Comparison of ENCODE assay signal across 9 cellular contexts in the genomic region with DNA sequence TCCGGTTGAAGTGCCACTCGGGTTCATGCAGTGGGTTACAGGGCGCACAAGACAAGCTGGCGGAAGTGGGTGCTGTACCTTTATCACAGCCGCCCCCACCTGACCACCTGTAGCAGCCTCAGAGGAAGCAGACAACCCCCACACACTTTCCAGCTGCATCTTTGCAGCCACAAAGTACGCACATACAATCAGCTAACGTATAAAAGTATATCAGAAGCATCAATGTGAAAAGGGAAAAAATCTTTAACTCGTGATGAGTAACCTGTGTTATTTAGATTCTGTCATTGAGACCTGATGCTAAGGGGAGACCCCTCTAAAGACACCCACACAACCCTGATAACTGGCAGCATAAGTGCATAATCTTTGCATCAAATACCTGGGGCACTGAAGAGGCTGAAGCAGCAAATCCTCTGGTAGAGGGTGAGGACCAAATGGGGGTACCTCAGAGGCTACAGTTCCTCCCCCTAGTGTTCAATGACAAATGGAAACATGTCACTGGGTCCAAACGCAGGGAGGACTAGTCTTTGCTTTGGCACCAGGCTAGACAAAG. TPM values are rescaled to one million over a fixed set of nuclear protein-coding genes. Genes with fewer than 3 reads are reported as not detected.
DNase-seq lines count a peak whose midpoint lies in the region; ATAC-seq and TF ChIP-seq lines count a peak whose summit lies in the region.
"Had no signal": no experiment of that assay in that cellular context is flagged by ENCODE, and none has a peak within 500 bp of the region (broad histone marks: within the 10 kb centered on the region; RNA-seq: fewer than 3 reads in every experiment).

No MANE protein-coding gene starts in this region.

- intact Hi-C loops in activated CD4-positive, alpha-beta T cell treated with anti-CD3 and anti-CD28 coated beads for 36 hours (cut with DNase I, micrococcal nuclease): loop anchor here (1.0 to 5.0 kb wide), 18 partner anchors 10 to 322 kb away; partner anchors contain the start of gene BACH2 (in 2 of the 2)
- intact Hi-C loops in colonic mucosa (cut with DNase I): no loop called here

- ATAC-seq in GM18511 (IDR thresholded peaks at IDR 0.05; ENCODE audit: unreplicated experiment) (peak; percentile 54), GM21526 (IDR thresholded peaks at IDR 0.05; ENCODE audit: low FRiP score, unreplicated experiment) (no peak), GM21528 (IDR thresholded peaks at IDR 0.05; ENCODE audit: low FRiP score, unreplicated experiment) (no peak)
- ATAC-seq in activated CD4-positive, alpha-beta T cell treated with anti-CD3 and anti-CD28 coated beads for 36 hours: peak; percentile 89

- no peak for TF ChIP-seq CTCF in colonic mucosa (IDR thresholded peaks at IDR 0.05)

- H3K4me3 ChIP-seq in colonic mucosa: no peak overlapping the region

- H3K4me3 Mint-ChIP-seq in activated CD4-positive, alpha-beta T cell treated with anti-CD3 and anti-CD28 coated beads for 36 hours: peak overlapping the region; percentile 54

- H3K9me3 Mint-ChIP-seq in activated CD4-positive, alpha-beta T cell treated with anti-CD3 and anti-CD28 coated beads for 36 hours (ENCODE audit: low read depth): peaks cover 11% of the 10 kb centered on the region

- no peaks in the 10 kb centered on the region for H3K9me3 ChIP-seq in colonic mucosa

- no peaks in the 10 kb centered on the region for H3K4me1 ChIP-seq in colonic mucosa

- no peaks in the 10 kb centered on the region for H3K27me3 ChIP-seq in colonic mucosa

- no peaks in the 10 kb centered on the region for H3K27me3 Mint-ChIP-seq in activated CD4-positive, alpha-beta T cell treated with anti-CD3 and anti-CD28 coated beads for 36 hours

- no peak overlapping the region for H3K27ac ChIP-seq in colonic mucosa

- H3K36me3 Mint-ChIP-seq in activated CD4-positive, alpha-beta T cell treated with anti-CD3 and anti-CD28 coated beads for 36 hours (ENCODE audit: low read depth): peaks cover 73% of the 10 kb centered on the region

- H3K4me1 Mint-ChIP-seq in activated CD4-positive, alpha-beta T cell treated with anti-CD3 and anti-CD28 coated beads for 36 hours: peaks cover 95% of the 10 kb centered on the region

- no peaks in the 10 kb centered on the region for H3K36me3 ChIP-seq in colonic mucosa

- no peak overlapping the region for H3K9ac ChIP-seq in colonic mucosa (ENCODE audit: low read depth in 2 of 2, low read length in 2 of 2)

- H3K27ac Mint-ChIP-seq in activated CD4-positive, alpha-beta T cell treated with anti-CD3 and anti-CD28 coated beads for 36 hours: peak overlapping the region; percentile 90

- POLR2A ChIA-PET in activated CD4-positive, alpha-beta T cell treated with anti-CD3 and anti-CD28 coated beads for 36 hours (lab: Charles Lee): interaction anchor here (0.6 to 1.9 kb wide), 20 partner anchors 10 to 456 kb away, joined by 3 to 16 read pairs (median 4); no protein-coding TSS in a partner anchor

- peak; percentile 96 for DNase-seq in activated CD4-positive, alpha-beta T cell treated with anti-CD3 and anti-CD28 coated beads for 36 hours
- DNase-seq in colonic mucosa: peak; percentile 25
- DNase-seq in stimulated activated CD4-positive, alpha-beta T cell treated with anti-CD3 and anti-CD28 coated beads, TNF-alpha, amount 100 ng/mL, for 24 hours (ENCODE audit: low read depth in 3 of 3): peak; percentile 76 to 90 (median 84)
- DNase-seq in NCI-H2171 treated with DMSO at 0.1 percent for 48 hours (lab: John Stamatoyannopoulos, UW): no peak
- no peak for DNase-seq in kidney tubule cell (ENCODE audit: low spot score)
- DNase-seq: GF-D8 had no signal

- CTCF ChIA-PET in activated CD4-positive, alpha-beta T cell treated with anti-CD3 and anti-CD28 coated beads for 36 hours (lab: Charles Lee): interaction anchor here (1.0 to 5.1 kb wide), 18 partner anchors 10 to 288 kb away, joined by 3 to 38 read pairs (median 5); no protein-coding TSS in a partner anchor

RNA-seq across cellular contexts. Expression of gene BACH2, which starts 22.1 kb away (rescaled TPM):
- 10 to 100 TPM; 74.7 to 87.3 TPM for total RNA-seq in activated CD4-positive, alpha-beta T cell treated with anti-CD3 and anti-CD28 coated beads for 36 hours
- 1 to 10 TPM in 1 of 2 donors, under 1 TPM in 1; 0.52 to 1.2 TPM for total RNA-seq in colonic mucosa

Comparison
In these comparisons a context has a peak if more than half of its experiments do, and no peak if none do; other contexts are left out.
1. ATAC-seq: peak in GM18511 (single experiment) and activated CD4-positive, alpha-beta T cell treated with anti-CD3 and anti-CD28 coated beads for 36 hours (single experiment); none in GM21526 (single experiment) and GM21528 (single experiment).
2. DNase-seq: peak in activated CD4-positive, alpha-beta T cell treated with anti-CD3 and anti-CD28 coated beads for 36 hours (single experiment), colonic mucosa (single experiment) and stimulated activated CD4-positive, alpha-beta T cell treated with anti-CD3 and anti-CD28 coated beads, TNF-alpha, amount 100 ng/mL, for 24 hours (3 of 3); none in NCI-H2171 treated with DMSO at 0.1 percent for 48 hours (single experiment) and kidney tubule cell (single experiment).
3. RNA of gene BACH2, which starts 22.1 kb away (total RNA-seq): 74.7 to 87.3 TPM in activated CD4-positive, alpha-beta T cell treated with anti-CD3 and anti-CD28 coated beads for 36 hours; 0.52 to 1.2 TPM in colonic mucosa; every median in the first group is over 10 times any median in the second.